Comparison of ENCODE assay signal across 1 cellular context in genomic region chr1:167617100-167617949, GRCh38.
TF ChIP-seq lines count a peak whose summit lies in the region.

No MANE protein-coding gene starts in this region.

TF ChIP-seq in GM12878, 131 proteins besides CTCF, POLR2A, EP300 and RAD21 (continued from another document):
- TF ChIP-seq BCL3 (IDR thresholded peaks at IDR 0.05; ENCODE audit: borderline replicate concordance, insufficient read depth, low read depth, low read length, poor library complexity, severe bottlenecking) = peak; percentile 9
- 0 out of 2 replicates have a peak, but pooled peaks have one; percentile 29 for TF ChIP-seq MTA2 (IDR thresholded peaks at IDR 0.05; ENCODE audit: low read depth)
- TF ChIP-seq IKZF1 (conservative IDR thresholded peaks at IDR 0.05) = peak; percentile 69
- no peak for TF ChIP-seq BRCA1 (IDR thresholded peaks at IDR 0.05; ENCODE audit: low read depth, low read length)
- no peak; the same call in 1 of the 2 replicates for TF ChIP-seq DPF2 (IDR thresholded peaks at IDR 0.05)
- peak; percentile 22; the same call in 1 of the 2 replicates for TF ChIP-seq NFIC (IDR thresholded peaks at IDR 0.05; ENCODE audit: low read depth, low read length)
- TF ChIP-seq MEF2B (IDR thresholded peaks at IDR 0.05; ENCODE audit: partially characterized antibody, poor library complexity, severe bottlenecking) = peak; percentile 70
- 0 out of 2 replicates have a peak, but pooled peaks have one; percentile 5 for TF ChIP-seq YBX1 (IDR thresholded peaks at IDR 0.05)
- peak; percentile 30; the same call in 1 of the 2 replicates for TF ChIP-seq POLR2AphosphoS5 (IDR thresholded peaks at IDR 0.05; ENCODE audit: low read length)
- no peak for TF ChIP-seq FOS (IDR thresholded peaks at IDR 0.05; ENCODE audit: borderline replicate concordance, extremely low read depth, insufficient read length)
- peak; percentile 71 for TF ChIP-seq SPI1 (IDR thresholded peaks at IDR 0.05; ENCODE audit: borderline replicate concordance, insufficient read depth, low read depth, low read length)
- 0 out of 2 replicates have a peak, but pooled peaks have one; percentile 26 for TF ChIP-seq TAF1 (IDR thresholded peaks at IDR 0.05; ENCODE audit: borderline replicate concordance, low read depth, low read length)
- peak; percentile 71 to 72 for TF ChIP-seq IKZF2 (IDR thresholded peaks at IDR 0.05)
- no peak for TF ChIP-seq SRF (IDR thresholded peaks at IDR 0.05; ENCODE audit: low read depth in 2 of 2, low read length in 2 of 2)
- 0 out of 2 replicates have a peak, but pooled peaks have one; percentile 16 for TF ChIP-seq ZNF687 (IDR thresholded peaks at IDR 0.05)
